27 cellular contexts compared by ENCODE assay signal in the genomic region with DNA sequence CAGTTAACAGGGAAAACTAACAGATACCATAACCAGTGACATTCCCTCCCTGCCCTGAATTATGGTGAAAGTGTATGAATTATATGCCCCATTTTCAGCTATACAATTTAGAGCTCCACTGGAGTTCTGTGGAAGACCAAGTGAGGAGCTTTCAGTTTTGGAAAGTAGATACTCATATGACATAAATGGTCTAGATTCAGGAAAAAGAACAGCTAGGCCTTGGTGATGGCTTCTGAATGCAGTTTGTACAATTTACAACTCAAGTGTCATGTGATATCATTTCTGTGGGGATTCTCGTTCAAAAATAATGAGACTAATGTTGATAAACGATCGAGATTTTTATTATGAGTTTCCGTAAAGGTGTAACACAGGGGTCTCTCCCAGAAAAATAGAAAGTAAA.
"Had no signal": no experiment of that assay in that cellular context is flagged by ENCODE, and none has a peak within 500 bp of the region (broad histone marks: within the 10 kb centered on the region; RNA-seq: fewer than 3 reads in every experiment).

No MANE protein-coding gene starts in this region.

- H3K4me1 ChIP-seq: testis, thyroid gland, upper lobe of right lung, uterus, vagina had no signal

- H3K9me3 ChIP-seq: stomach, suprapubic skin, testis, thoracic aorta, thyroid gland, tibial artery, tibial nerve, transverse colon, upper lobe of left lung, upper lobe of right lung, uterus, vagina had no signal

- H3K4me3 ChIP-seq: stomach, suprapubic skin, testis, thoracic aorta, thyroid gland, tibial artery, tibial nerve, transverse colon, upper lobe of left lung, upper lobe of right lung, uterus, vagina had no signal

- FAIRE-seq: urothelium cell line had no signal

- ATAC-seq: stimulated activated effector memory CD8-positive, alpha-beta T cell treated with anti-CD3 and anti-CD28 coated beads, Interleukin-12 subunit alpha, Interleukin-12 subunit beta, amount 100 ng/mL, for 72 hours; stimulated activated memory B cell treated with anti-CD40 and anti-IgM and Interleukin-4, amounts not matched to agents 10 μg/mL and 1 μg/mL and 100 μg/mL, for 72 hours; stimulated activated naive B cell treated with anti-CD40 and anti-IgM and Interleukin-4, amounts not matched to agents 10 μg/mL and 1 μg/mL and 100 μg/mL, for 72 hours; stimulated activated naive CD8-positive, alpha-beta T cell treated with anti-CD3 and anti-CD28 coated beads, Interleukin-15, amount 100 ng/mL, for 72 hours; stimulated activated naive CD8-positive, alpha-beta T cell treated with anti-CD3 and anti-CD28 coated beads, Interleukin-15, Interleukin-2, amounts not matched to agents 100 U/mL and 50 U/mL, for 24 hours; upper lobe of right lung had no signal

- H3K27me3 ChIP-seq: stomach, suprapubic skin, testis, thyroid gland, tibial artery, tibial nerve, transverse colon, upper lobe of left lung, upper lobe of right lung, uterus, vagina had no signal

- H3K27ac ChIP-seq: stomach, suprapubic skin, testis, thoracic aorta, thyroid gland, tibial artery, tibial nerve, transverse colon, upper lobe of left lung, upper lobe of right lung, uterus, vagina had no signal

- H3K36me3 ChIP-seq: stomach, suprapubic skin, thoracic aorta, thyroid gland, tibial artery, tibial nerve, transverse colon, upper lobe of left lung, upper lobe of right lung, uterus, vagina had no signal

- DNase-seq: stimulated activated CD4-positive, alpha-beta T cell treated with anti-CD3 and anti-CD28 coated beads, Interleukin-2, amount 100 ng/mL, for 48 hours; stimulated activated CD4-positive, alpha-beta T cell treated with anti-CD3 and anti-CD28 coated beads, Interleukin-4, amount 100 ng/mL, for 1 hour; stimulated activated CD4-positive, alpha-beta T cell treated with anti-CD3 and anti-CD28 coated beads, Interleukin-4, amount 100 ng/mL, for 24 hours; stimulated activated CD4-positive, alpha-beta T cell treated with anti-CD3 and anti-CD28 coated beads, Interleukin-4, amount 100 ng/mL, for 4 hours; stimulated activated CD8-positive, alpha-beta memory T cell treated with anti-CD3 and anti-CD28 coated beads, Interleukin-4, amount 100 ng/mL, for 48 hours; stimulated activated naive B cell treated with anti-CD40 and anti-IgM and Interleukin-4, amounts not matched to agents 10 μg/mL and 1 μg/mL and 100 μg/mL, for 72 hours; stimulated activated naive CD4-positive, alpha-beta T cell; stimulated activated naive CD4-positive, alpha-beta T cell treated with Interleukin-2 at 50 U/mL for 16 hours; stimulated activated naive CD8-positive, alpha-beta T cell treated with anti-CD3 and anti-CD28 coated beads, Interleukin-15, amount 100 ng/mL, for 72 hours; stimulated activated naive CD8-positive, alpha-beta T cell treated with anti-CD3 and anti-CD28 coated beads, Interleukin-15, Interleukin-2, amounts not matched to agents 100 U/mL and 50 U/mL, for 24 hours; stomach; substantia nigra; testis; thyroid gland; tibial artery; transverse colon; trophoblast cell; upper lobe of left lung; upper lobe of right lung; uterus had no signal
